15 cellular contexts compared by ENCODE assay signal in genomic region chr4:35189988-35190613, GRCh38.
A peak's percentile ranks its signal among the peaks of the same experiment; 100 is the strongest.
DNase-seq lines count a peak whose midpoint lies in the region; ATAC-seq, FAIRE-seq and TF ChIP-seq lines count a peak whose summit lies in the region.
"Had no signal": no experiment of that assay in that cellular context is flagged by ENCODE, and none has a peak within 500 bp of the region (broad histone marks: within the 10 kb centered on the region; RNA-seq: fewer than 3 reads in every experiment).

No MANE protein-coding gene starts in this region.

- no peak overlapping the region for H3K27ac ChIP-seq in HepG2 (ENCODE audit: extremely low read length, insufficient read depth, low read length)
- no peak overlapping the region for H3K27ac ChIP-seq in right lobe of liver
- no peak overlapping the region for H3K27ac ChIP-seq in endodermal cell (ENCODE audit: low read depth, low read length)
- H3K27ac ChIP-seq: BLaER1 treated with 17β-estradiol and CSF1 and Interleukin-3, amounts not matched to agents 10 nM and 100 nM had no signal

- H3K36me3 Mint-ChIP-seq in endodermal cell (ENCODE audit: low read depth): no peaks in the 10 kb centered on the region
- H3K36me3 Mint-ChIP-seq: CD4-positive, CD25-positive, alpha-beta regulatory T cell had no signal

- H3K4me3 ChIP-seq in HepG2 (replicated peaks in 1 of 3; ENCODE audit: insufficient read depth in 1 of 3, low read depth in 2 of 3, low read length in 3 of 3): no peak overlapping the region
- H3K4me3 ChIP-seq in right lobe of liver: no peak overlapping the region
- H3K4me3 ChIP-seq in endodermal cell (ENCODE audit: low read length): peak overlapping the region; percentile 65
- H3K4me3 ChIP-seq: BLaER1 treated with 17β-estradiol and CSF1 and Interleukin-3, amounts not matched to agents 10 nM and 100 nM had no signal

- in situ Hi-C loops in HepG2 (cut with HindIII; ENCODE audit: extremely low pct_ligation_motif_present, low pct_unique_long_range_greater_than_20kb): no loop called here

- no peak overlapping the region for H2AFZ ChIP-seq in HepG2 (ENCODE audit: low read length)

- H3K79me2 ChIP-seq in HepG2 (ENCODE audit: insufficient read depth, low read length): no peaks in the 10 kb centered on the region

- TF ChIP-seq POLR2A in HepG2 (IDR thresholded peaks at IDR 0.05; ENCODE audit: insufficient read depth in 1 of 2, low read depth in 2 of 2, low read length in 2 of 2): no peak
- TF ChIP-seq POLR2A in right lobe of liver (IDR thresholded peaks at IDR 0.05): no peak

- no peak for TF ChIP-seq RAD21 in HepG2 (CRISPR knock-in tag; IDR thresholded peaks at IDR 0.05)

- no peak for FAIRE-seq in HepG2 (lab: Jason Lieb, UNC)
- FAIRE-seq: H54 had no signal

- POLR2A ChIA-PET in HepG2 (lab: Yijun Ruan, JAX): no interaction called here

- peaks cover 33% of the 10 kb centered on the region for H3K4me1 Mint-ChIP-seq in endodermal cell
- H3K4me1 Mint-ChIP-seq: CD4-positive, CD25-positive, alpha-beta regulatory T cell had no signal

- intact Hi-C loops in HepG2 (cut with micrococcal nuclease; ENCODE audit: unreplicated experiment): no loop called here
- intact Hi-C loops in right lobe of liver (cut with DNase I): no loop called here

- no peaks in the 10 kb centered on the region for H3K27me3 Mint-ChIP-seq in endodermal cell (ENCODE audit: insufficient read depth)
- H3K27me3 Mint-ChIP-seq: CD4-positive, CD25-positive, alpha-beta regulatory T cell had no signal

- WGBS in HepG2 (ENCODE audit: low lambda C conversion rate): 10% methylated on average over 2 of the region's 3 CpGs
- 23% methylated on average over 3 of the region's 3 CpGs for WGBS in right lobe of liver (ENCODE audit: insufficient coverage, low coverage, low lambda C conversion rate, missing lambda C conversion rate)
- WGBS in endodermal cell (ENCODE audit: insufficient coverage in 1 of 2, insufficient read length in 1 of 2), 2 experiments: 38% methylated on average over 3 of the region's 3 CpGs; no CpG with 5 or more reads in 1 of the 2 experiments

- no peak overlapping the region for H3K4me2 ChIP-seq in HepG2 (ENCODE audit: low read depth, low read length)
- H3K4me2 ChIP-seq: BLaER1 treated with 17β-estradiol and CSF1 and Interleukin-3, amounts not matched to agents 10 nM and 100 nM had no signal

- H3K4me1 ChIP-seq in HepG2 (ENCODE audit: insufficient read depth, low read length): peaks cover 7% of the 10 kb centered on the region; the same call in 1 of the 2 replicates
- H3K4me1 ChIP-seq in right lobe of liver: no peaks in the 10 kb centered on the region
- H3K4me1 ChIP-seq in endodermal cell (ENCODE audit: control insufficient read depth, insufficient read depth, low read length): peaks cover 8% of the 10 kb centered on the region
- H3K4me1 ChIP-seq: BLaER1 treated with 17β-estradiol and CSF1 and Interleukin-3, amounts not matched to agents 10 nM and 100 nM had no signal

- H3K9ac ChIP-seq in HepG2 (ENCODE audit: insufficient read depth, low read depth, low read length) (no peak overlapping the region), endodermal cell (ENCODE audit: extremely low read depth, low read length, poor library complexity, severe bottlenecking) (peak overlapping the region; percentile 74)
- H3K9ac ChIP-seq: BLaER1 treated with 17β-estradiol and CSF1 and Interleukin-3, amounts not matched to agents 10 nM and 100 nM had no signal

- TF ChIP-seq EP300 in HepG2 (IDR thresholded peaks at IDR 0.05; ENCODE audit: low read depth in 2 of 2, low read length in 2 of 2) (no peak), HepG2 (CRISPR knock-in tag; IDR thresholded peaks at IDR 0.05; ENCODE audit: borderline replicate concordance) (no peak)

- H3K27me3 ChIP-seq in HepG2 (ENCODE audit: control insufficient read depth in 1 of 2, insufficient read depth in 2 of 2, low read length in 2 of 2) (no peaks in the 10 kb centered on the region), right lobe of liver (no peaks in the 10 kb centered on the region), endodermal cell (ENCODE audit: control insufficient read depth, insufficient read depth, low read length, poor library complexity, severe bottlenecking) (no peaks in the 10 kb centered on the region)
- H3K27me3 ChIP-seq: BLaER1 treated with 17β-estradiol and CSF1 and Interleukin-3, amounts not matched to agents 10 nM and 100 nM had no signal

- H4K20me1 ChIP-seq in HepG2 (ENCODE audit: insufficient read depth, low read length): no peaks in the 10 kb centered on the region
- H4K20me1 ChIP-seq: BLaER1 treated with 17β-estradiol and CSF1 and Interleukin-3, amounts not matched to agents 10 nM and 100 nM had no signal

- peaks cover 2% of the 10 kb centered on the region for H3K9me3 Mint-ChIP-seq in endodermal cell

- H3K4me3 Mint-ChIP-seq in endodermal cell: peak overlapping the region; percentile 30
- H3K4me3 Mint-ChIP-seq: CD4-positive, CD25-positive, alpha-beta regulatory T cell had no signal

- BruUV-seq in HepG2 (replicated peaks; lab: Mats Ljungman, UMichigan): no TSS peak

- no peaks in the 10 kb centered on the region for H3K9me3 ChIP-seq in HepG2 (ENCODE audit: low read length)
- no peaks in the 10 kb centered on the region for H3K9me3 ChIP-seq in right lobe of liver
- no peaks in the 10 kb centered on the region for H3K9me3 ChIP-seq in endodermal cell (ENCODE audit: control insufficient read depth, low read length)
- H3K9me3 ChIP-seq: BLaER1 treated with 17β-estradiol and CSF1 and Interleukin-3, amounts not matched to agents 10 nM and 100 nM had no signal

- CTCF ChIA-PET in HepG2 (lab: Yijun Ruan, JAX; ENCODE audit: low intra/inter-chr PET ratio, low total read pairs): no interaction called here

- DNase-seq in HepG2 (ENCODE audit: low spot score) (no peak), right lobe of liver (no peak), HuH-7 (ENCODE audit: low spot score) (peak; percentile 4), endodermal cell (peak; percentile 45), nucleus accumbens (lab: John Stamatoyannopoulos, UW) (no peak)
- no peak for DNase-seq in activated naive CD4-positive, alpha-beta T cell (lab: John Stamatoyannopoulos, UW)
- no peak for DNase-seq in stimulated activated CD4-positive, alpha-beta T cell treated with anti-CD3 and anti-CD28 coated beads, Interleukin-1b, Interleukin-23, amount 100 ng/mL, for 48 hours
- DNase-seq: 8988T; Calu3; CD4-positive, CD25-positive, alpha-beta regulatory T cell; GF-D8 had no signal

- no peak for ATAC-seq in HepG2
- ATAC-seq in right lobe of liver: no peak
- no peak for ATAC-seq in HG02763 (IDR thresholded peaks at IDR 0.05; ENCODE audit: unreplicated experiment)
- ATAC-seq: HCT116 had no signal

- TF ChIP-seq CTCF in HepG2 (CRISPR knock-in tag; IDR thresholded peaks at IDR 0.05): no peak
- no peak for TF ChIP-seq CTCF in right lobe of liver (IDR thresholded peaks at IDR 0.05)
- TF ChIP-seq CTCF in endodermal cell (conservative IDR thresholded peaks at IDR 0.05): no peak

- H3K27ac Mint-ChIP-seq in endodermal cell: peak overlapping the region; percentile 96
- H3K27ac Mint-ChIP-seq: CD4-positive, CD25-positive, alpha-beta regulatory T cell had no signal

- no peaks in the 10 kb centered on the region for H3K36me3 ChIP-seq in HepG2 (replicated peaks in 1 of 2; ENCODE audit: control insufficient read depth in 1 of 2, insufficient read depth in 2 of 2, low read length in 2 of 2)
- no peaks in the 10 kb centered on the region for H3K36me3 ChIP-seq in right lobe of liver
- no peaks in the 10 kb centered on the region for H3K36me3 ChIP-seq in endodermal cell (ENCODE audit: control insufficient read depth, insufficient read depth, low read length)
- H3K36me3 ChIP-seq: BLaER1 treated with 17β-estradiol and CSF1 and Interleukin-3, amounts not matched to agents 10 nM and 100 nM had no signal

TF ChIP-seq in HepG2, 621 proteins besides CTCF, POLR2A, EP300 and RAD21:
- 0 out of 2 replicates have a peak, but pooled peaks have one; percentile 11 for TF ChIP-seq PAXIP1 (CRISPR knock-in tag; conservative IDR thresholded peaks at IDR 0.05)
- TF ChIP-seq ZNF597 (CRISPR knock-in tag; IDR thresholded peaks at IDR 0.05): no peak

Comparison
In these comparisons a context has a peak if more than half of its experiments do, and no peak if none do; other contexts are left out.
1. DNase-seq: peak in HuH-7 (single experiment) and endodermal cell (single experiment); none in HepG2 (single experiment), right lobe of liver (0 of 3), activated naive CD4-positive, alpha-beta T cell (0 of 4), nucleus accumbens (0 of 56) and stimulated activated CD4-positive, alpha-beta T cell treated with anti-CD3 and anti-CD28 coated beads, Interleukin-1b, Interleukin-23, amount 100 ng/mL, for 48 hours (single experiment).